ENCODE assay signal across 19 cellular contexts in the genomic region with DNA sequence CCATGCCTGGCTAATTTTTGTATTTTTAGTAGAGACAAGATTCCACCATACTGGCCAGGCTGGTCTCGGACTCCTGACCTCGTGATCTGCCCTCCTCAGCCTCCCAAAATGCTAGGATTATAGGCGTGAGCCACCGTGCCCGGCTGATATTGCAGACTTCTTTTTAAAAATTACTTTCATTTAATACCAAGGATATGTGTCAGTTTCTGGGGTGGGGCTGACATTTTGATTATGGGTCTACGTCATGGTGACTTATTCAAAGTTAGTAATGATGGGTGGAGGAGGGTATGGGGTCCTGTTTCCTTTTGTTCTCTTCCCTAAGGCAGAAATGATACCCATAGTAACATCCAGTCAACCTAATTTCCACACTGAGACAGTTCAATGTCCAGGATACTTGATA. TPM values are rescaled to one million over a fixed set of nuclear protein-coding genes. Genes with fewer than 3 reads are reported as not detected.
DNase-seq lines count a peak whose midpoint lies in the region; ATAC-seq and TF ChIP-seq lines count a peak whose summit lies in the region.
"Had no signal": no experiment of that assay in that cellular context is flagged by ENCODE, and none has a peak within 500 bp of the region (broad histone marks: within the 10 kb centered on the region; RNA-seq: fewer than 3 reads in every experiment).

No MANE protein-coding gene starts in this region.

- H3K4me1 ChIP-seq in psoas muscle = peaks cover 66% of the 10 kb centered on the region
- H3K4me1 ChIP-seq: Peyer's patch had no signal

- H3K9me3 ChIP-seq in psoas muscle = no peaks in the 10 kb centered on the region
- H3K9me3 ChIP-seq: Peyer's patch had no signal

- DNase-seq in EH (ENCODE audit: low read depth) (peak; percentile 77), NCI-H226 (peak; percentile 77), dermis blood vessel endothelial cell (peak; percentile 80), psoas muscle (no peak), NCI-H345 (lab: John Stamatoyannopoulos, UW) (no peak), NCI-H1417 treated with DMSO at 0.1 percent for 48 hours (lab: John Stamatoyannopoulos, UW) (no peak)
- no peak for DNase-seq in activated CD4-positive, alpha-beta T cell treated with anti-CD3 and anti-CD28 coated beads for 48 hours
- DNase-seq: activated CD4-positive, alpha-beta T cell treated with anti-CD3 and anti-CD28 coated beads for 36 hours; CD8-positive, alpha-beta T cell; central memory CD4-positive, alpha-beta T cell; hippocampal formation; left colon; NCI-H187; NCI-H526; Peyer's patch; posterior cingulate gyrus; stimulated activated naive CD8-positive, alpha-beta T cell treated with anti-CD3 and anti-CD28 coated beads, Interleukin-15, amount 100 ng/mL, for 72 hours; T-helper 2 cell had no signal

- H3K27me3 ChIP-seq in psoas muscle (ENCODE audit: insufficient read depth in 3 of 3, low read length in 2 of 3) = no peaks in the 10 kb centered on the region
- H3K27me3 ChIP-seq: Peyer's patch had no signal

- intact Hi-C loops in psoas muscle (cut with DNase I) = no loop called here

- peak overlapping the region; percentile 59 for H3K27ac ChIP-seq in psoas muscle
- H3K27ac ChIP-seq: Peyer's patch had no signal

- no peak for ATAC-seq in psoas muscle
- no peak for ATAC-seq in HG02642 (IDR thresholded peaks at IDR 0.05; ENCODE audit: poor library complexity, unreplicated experiment)
- ATAC-seq: activated CD4-positive, alpha-beta T cell treated with anti-CD3 and anti-CD28 coated beads for 36 hours; CD8-positive, alpha-beta T cell; left colon; stimulated activated naive CD8-positive, alpha-beta T cell treated with anti-CD3 and anti-CD28 coated beads, Interleukin-15, amount 100 ng/mL, for 72 hours had no signal

- TF ChIP-seq CTCF in psoas muscle (IDR thresholded peaks at IDR 0.05) = no peak

- 74 to 84% (median 75%) methylated on average over 6 of the region's 6 CpGs for WGBS in psoas muscle, 3 donors

- peaks cover 0 to 3% of the 10 kb centered on the region in 2 donors for H3K36me3 ChIP-seq in psoas muscle (ENCODE audit: insufficient read depth in 1 of 2, low read depth in 1 of 2)
- H3K36me3 ChIP-seq: Peyer's patch had no signal

- no peak overlapping the region for H3K4me3 ChIP-seq in psoas muscle
- H3K4me3 ChIP-seq: Peyer's patch had no signal

RNA-seq across cellular contexts. Expression of a gene that starts 34.7 kb away (rescaled TPM):
- total RNA-seq in dermis blood vessel endothelial cell (70.5 and 124 TPM in 2 replicates), psoas muscle (100 to 1,000 TPM in 3 of 4 donors, 10 to 100 TPM in 1; 99.7 to 261 (median 185) TPM)
- 100 to 1,000 TPM; 112 to 290 (median 198) TPM for polyA plus RNA-seq in psoas muscle

Comparison
In these comparisons a context has a peak if more than half of its experiments do, and no peak if none do; other contexts are left out.
1. DNase-seq: peak in EH (single experiment), NCI-H226 (single experiment) and dermis blood vessel endothelial cell (single experiment); none in psoas muscle (0 of 2), activated CD4-positive, alpha-beta T cell treated with anti-CD3 and anti-CD28 coated beads for 48 hours (single experiment), NCI-H345 (single experiment) and NCI-H1417 treated with DMSO at 0.1 percent for 48 hours (single experiment).